ENCODE assay signal across 24 cellular contexts in the genomic region with DNA sequence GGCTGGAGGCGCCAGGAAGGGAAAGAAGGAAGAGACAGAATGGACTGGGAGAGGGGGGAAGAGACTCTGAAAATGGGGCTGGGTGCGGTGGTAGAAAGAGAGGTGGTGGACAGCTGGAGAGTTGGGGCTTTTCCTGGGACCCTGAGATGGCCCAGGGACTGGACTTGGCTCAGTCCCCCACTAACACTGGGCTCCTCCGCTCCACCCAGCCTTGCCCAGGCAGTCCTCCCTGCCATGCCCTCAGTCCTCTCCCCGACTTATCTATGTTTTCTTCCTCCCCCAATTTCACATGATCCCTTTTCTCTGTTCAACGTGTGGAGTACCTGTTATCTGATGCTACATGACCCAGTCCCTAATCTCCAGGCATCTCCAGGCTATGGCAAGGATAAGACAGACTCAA. TPM values are rescaled to one million over a fixed set of nuclear protein-coding genes. Genes with fewer than 3 reads are reported as not detected.
"Had no signal": no experiment of that assay in that cellular context is flagged by ENCODE, and none has a peak within 500 bp of the region (broad histone marks: within the 10 kb centered on the region; RNA-seq: fewer than 3 reads in every experiment).

No MANE protein-coding gene starts in this region.

- H3K9me3 ChIP-seq: colonic mucosa, esophagus squamous epithelium, gastroesophageal sphincter, pancreas, testis, tibial nerve had no signal

- H3K36me3 Mint-ChIP-seq: naive thymus-derived CD4-positive, alpha-beta T cell; stimulated activated naive B cell treated with anti-CD40 and anti-IgM and Interleukin-4, amounts not matched to agents 10 μg/mL and 1 μg/mL and 100 μg/mL, for 72 hours had no signal

- DNase-seq: colonic mucosa; dermis blood vessel endothelial cell; esophagus squamous epithelium; foreskin fibroblast; glutamatergic neuron; kidney; left colon; mammary epithelial cell; naive thymus-derived CD4-positive, alpha-beta T cell; nephron progenitor cell; pancreas; stimulated activated CD4-positive, alpha-beta T cell treated with anti-CD3 and anti-CD28 coated beads, Interleukin-2, amount 100 ng/mL, for 24 hours; stimulated activated CD4-positive, alpha-beta T cell treated with anti-CD3 and anti-CD28 coated beads, Interleukin-4, amount 100 ng/mL, for 4 hours; stimulated activated naive B cell treated with anti-CD40 and anti-IgM and Interleukin-4, amounts not matched to agents 10 μg/mL and 1 μg/mL and 100 μg/mL, for 72 hours; stimulated activated naive CD8-positive, alpha-beta T cell treated with anti-CD3 and anti-CD28 coated beads, Interleukin-15, amount 100 ng/mL, for 72 hours; testis had no signal

- H3K4me1 ChIP-seq: colonic mucosa, esophagus squamous epithelium, gastroesophageal sphincter, pancreas, testis, tibial nerve had no signal

- H3K9me3 Mint-ChIP-seq: nephron progenitor cell; stimulated activated naive CD8-positive, alpha-beta T cell treated with anti-CD3 and anti-CD28 coated beads, Interleukin-15, amount 100 ng/mL, for 72 hours had no signal

- H3K27ac ChIP-seq: colonic mucosa, esophagus squamous epithelium, gastroesophageal sphincter, hepatocyte, pancreas, skin epidermis, testis, tibial nerve had no signal

- H3K27ac Mint-ChIP-seq: naive thymus-derived CD4-positive, alpha-beta T cell; nephron progenitor cell; progenitor cell of endocrine pancreas; stimulated activated naive B cell treated with anti-CD40 and anti-IgM and Interleukin-4, amounts not matched to agents 10 μg/mL and 1 μg/mL and 100 μg/mL, for 72 hours had no signal

- H3K36me3 ChIP-seq: colonic mucosa, esophagus squamous epithelium, gastroesophageal sphincter, pancreas, tibial nerve had no signal

- H3K4me3 ChIP-seq: colonic mucosa, esophagus squamous epithelium, gastroesophageal sphincter, hepatocyte, pancreas, skin epidermis, testis, tibial nerve had no signal

- H3K4me3 Mint-ChIP-seq: naive thymus-derived CD4-positive, alpha-beta T cell; nephron progenitor cell; stimulated activated naive B cell treated with anti-CD40 and anti-IgM and Interleukin-4, amounts not matched to agents 10 μg/mL and 1 μg/mL and 100 μg/mL, for 72 hours; stimulated activated naive CD8-positive, alpha-beta T cell treated with anti-CD3 and anti-CD28 coated beads, Interleukin-15, amount 100 ng/mL, for 72 hours had no signal

- H3K4me1 Mint-ChIP-seq: stimulated activated naive B cell treated with anti-CD40 and anti-IgM and Interleukin-4, amounts not matched to agents 10 μg/mL and 1 μg/mL and 100 μg/mL, for 72 hours; stimulated activated naive CD8-positive, alpha-beta T cell treated with anti-CD3 and anti-CD28 coated beads, Interleukin-15, amount 100 ng/mL, for 72 hours had no signal

- H3K27me3 ChIP-seq: pancreas, testis had no signal

- ATAC-seq: gastroesophageal sphincter; left colon; naive thymus-derived CD4-positive, alpha-beta T cell; pancreas; sciatic nerve; stimulated activated naive B cell treated with anti-CD40 and anti-IgM and Interleukin-4, amounts not matched to agents 10 μg/mL and 1 μg/mL and 100 μg/mL, for 72 hours; stimulated activated naive CD8-positive, alpha-beta T cell treated with anti-CD3 and anti-CD28 coated beads, Interleukin-15, amount 100 ng/mL, for 72 hours had no signal

RNA-seq across cellular contexts. Expression of gene HCN4, which starts 6.3 kb away (rescaled TPM):
- total RNA-seq: dermis blood vessel endothelial cell, esophagus squamous epithelium, mammary epithelial cell, mesenteric fat pad, sciatic nerve, tibial nerve, urinary bladder had no signal
- polyA plus RNA-seq: mammary epithelial cell; naive thymus-derived CD4-positive, alpha-beta T cell; urinary bladder had no signal
